21 cellular contexts compared by ENCODE assay signal in genomic region chr10:121647401-121647800, GRCh38. TPM values are rescaled to one million over a fixed set of nuclear protein-coding genes. Genes with fewer than 3 reads are reported as not detected.
A peak's percentile ranks its signal among the peaks of the same experiment; 100 is the strongest.
DNase-seq lines count a peak whose midpoint lies in the region; ATAC-seq, FAIRE-seq and TF ChIP-seq lines count a peak whose summit lies in the region.
"Had no signal": no experiment of that assay in that cellular context is flagged by ENCODE, and none has a peak within 500 bp of the region (broad histone marks: within the 10 kb centered on the region; RNA-seq: fewer than 3 reads in every experiment).

No MANE protein-coding gene starts in this region.

- H3K4me2 ChIP-seq in neural progenitor cell = no peak overlapping the region
- H3K4me2 ChIP-seq: BLaER1 had no signal

- H3K4me3 ChIP-seq in neural progenitor cell = no peak overlapping the region
- H3K4me3 ChIP-seq: BLaER1, GM12878 had no signal

- H3K36me3 Mint-ChIP-seq in neural progenitor cell = no peaks in the 10 kb centered on the region
- no peaks in the 10 kb centered on the region for H3K36me3 Mint-ChIP-seq in naive thymus-derived CD8-positive, alpha-beta T cell
- H3K36me3 Mint-ChIP-seq: CD14-positive monocyte; CD4-positive, alpha-beta memory T cell had no signal

- H2AFZ ChIP-seq in neural progenitor cell (replicated peaks) = no peak overlapping the region

- no peaks in the 10 kb centered on the region for H3K9me3 Mint-ChIP-seq in neural progenitor cell
- peaks cover 0 to 7% (median under 1%) of the 10 kb centered on the region in 9 donors for H3K9me3 Mint-ChIP-seq in naive thymus-derived CD8-positive, alpha-beta T cell
- H3K9me3 Mint-ChIP-seq: H9 had no signal

- no peaks in the 10 kb centered on the region for H3K36me3 ChIP-seq in neural progenitor cell
- H3K36me3 ChIP-seq: BLaER1 had no signal

- H3K27ac Mint-ChIP-seq in neural progenitor cell = peak overlapping the region; percentile 58
- no peak overlapping the region for H3K27ac Mint-ChIP-seq in naive thymus-derived CD8-positive, alpha-beta T cell
- H3K27ac Mint-ChIP-seq: CD14-positive monocyte, H9 had no signal

- no peak for FAIRE-seq in GM19239 (lab: Jason Lieb, UNC)
- FAIRE-seq: GM12878, H1, HTR-8/SVneo had no signal

- H3K27ac ChIP-seq in caudate nucleus (ENCODE audit: low read depth, low read length) = peak overlapping the region; percentile 89
- H3K27ac ChIP-seq in neural progenitor cell = no peak overlapping the region
- peak overlapping the region; percentile 98 for H3K27ac ChIP-seq in substantia nigra (ENCODE audit: low read depth, low read length, poor library complexity, severe bottlenecking)
- H3K27ac ChIP-seq: BLaER1 had no signal

- H3K27me3 ChIP-seq in neural progenitor cell = no peaks in the 10 kb centered on the region
- H3K27me3 ChIP-seq: BLaER1 had no signal

- POLR2A ChIA-PET in naive thymus-derived CD8-positive, alpha-beta T cell (lab: Charles Lee) = no interaction called here

- no peak for TF ChIP-seq CTCF in neural progenitor cell (IDR thresholded peaks at IDR 0.05)

- H3K4me1 ChIP-seq in neural progenitor cell = peaks cover 10% of the 10 kb centered on the region
- H3K4me1 ChIP-seq: BLaER1 had no signal

- no peak overlapping the region for H3K9ac ChIP-seq in neural progenitor cell
- H3K9ac ChIP-seq: BLaER1 had no signal

- no peaks in the 10 kb centered on the region for H3K79me2 ChIP-seq in neural progenitor cell (ENCODE audit: low read depth)

- H3F3A ChIP-seq in neural progenitor cell (ENCODE audit: low read depth) = no peaks in the 10 kb centered on the region

- peaks cover 2% of the 10 kb centered on the region for H3K27me3 Mint-ChIP-seq in neural progenitor cell (ENCODE audit: insufficient read depth, low read depth)
- H3K27me3 Mint-ChIP-seq in naive thymus-derived CD8-positive, alpha-beta T cell = peaks cover 0 to 29% (median 9%) of the 10 kb centered on the region in 5 donors

- ATAC-seq in naive thymus-derived CD8-positive, alpha-beta T cell = no peak
- ATAC-seq in GM21381 (IDR thresholded peaks at IDR 0.05; ENCODE audit: unreplicated experiment) = no peak
- ATAC-seq: GM12878 had no signal

- DNase-seq in caudate nucleus (lab: John Stamatoyannopoulos, UW) (no peak), inferior parietal cortex (ENCODE audit: extremely low spot score) (peak; percentile 9), neural progenitor cell (ENCODE audit: low spot score) (no peak), substantia nigra (lab: John Stamatoyannopoulos, UW) (peak in 5 of 49 donors; percentile 16 to 55 (median 44)), NCI-H1092 treated with DMSO at 0.1 percent for 48 hours (lab: John Stamatoyannopoulos, UW) (no peak), GM19239 (ENCODE audit: insufficient read length, low spot score) (no peak)
- no peak for DNase-seq in naive thymus-derived CD8-positive, alpha-beta T cell
- DNase-seq: 8988T; CD4-positive, alpha-beta memory T cell; DMS153; DMS79; GF-D8; H9; IMR-90 had no signal

- H3K4me1 Mint-ChIP-seq in neural progenitor cell = peaks cover 44% of the 10 kb centered on the region
- no peaks in the 10 kb centered on the region for H3K4me1 Mint-ChIP-seq in naive thymus-derived CD8-positive, alpha-beta T cell
- H3K4me1 Mint-ChIP-seq: CD14-positive monocyte; CD4-positive, alpha-beta memory T cell had no signal

- no peaks in the 10 kb centered on the region for H3K9me3 ChIP-seq in neural progenitor cell (ENCODE audit: low read depth)

- H4K20me1 ChIP-seq in neural progenitor cell (ENCODE audit: low read depth) = no peaks in the 10 kb centered on the region
- H4K20me1 ChIP-seq: BLaER1 had no signal

- no peak overlapping the region for H3K4me3 Mint-ChIP-seq in neural progenitor cell
- H3K4me3 Mint-ChIP-seq in naive thymus-derived CD8-positive, alpha-beta T cell = no peak overlapping the region
- H3K4me3 Mint-ChIP-seq: CD14-positive monocyte; CD4-positive, alpha-beta memory T cell; H9 had no signal

RNA-seq across cellular contexts. Expression of gene FGFR2, which starts 49.2 kb away (rescaled TPM):
- 76.3 and 99.1 TPM in 2 replicates for total RNA-seq in neural progenitor cell (ENCODE audit: low replicate concordance)
- not detected for total RNA-seq in naive thymus-derived CD8-positive, alpha-beta T cell
- under 1 TPM in 1 of 3 donors, not detected in 2; 0.28 TPM for polyA plus RNA-seq in naive thymus-derived CD8-positive, alpha-beta T cell
- total RNA-seq: IMR-90 had no signal
- polyA plus RNA-seq: AG04450, CD14-positive monocyte, IMR-90 had no signal

Comparison
In these comparisons a context has a peak if more than half of its experiments do, and no peak if none do; other contexts are left out.
1. RNA of gene FGFR2, which starts 49.2 kb away (total RNA-seq): 76.3 to 99.1 TPM in neural progenitor cell; not detected in naive thymus-derived CD8-positive, alpha-beta T cell; every median in the first group is over 10 times any median in the second.